Comparison of ENCODE assay signal across 14 cellular contexts in the genomic region with DNA sequence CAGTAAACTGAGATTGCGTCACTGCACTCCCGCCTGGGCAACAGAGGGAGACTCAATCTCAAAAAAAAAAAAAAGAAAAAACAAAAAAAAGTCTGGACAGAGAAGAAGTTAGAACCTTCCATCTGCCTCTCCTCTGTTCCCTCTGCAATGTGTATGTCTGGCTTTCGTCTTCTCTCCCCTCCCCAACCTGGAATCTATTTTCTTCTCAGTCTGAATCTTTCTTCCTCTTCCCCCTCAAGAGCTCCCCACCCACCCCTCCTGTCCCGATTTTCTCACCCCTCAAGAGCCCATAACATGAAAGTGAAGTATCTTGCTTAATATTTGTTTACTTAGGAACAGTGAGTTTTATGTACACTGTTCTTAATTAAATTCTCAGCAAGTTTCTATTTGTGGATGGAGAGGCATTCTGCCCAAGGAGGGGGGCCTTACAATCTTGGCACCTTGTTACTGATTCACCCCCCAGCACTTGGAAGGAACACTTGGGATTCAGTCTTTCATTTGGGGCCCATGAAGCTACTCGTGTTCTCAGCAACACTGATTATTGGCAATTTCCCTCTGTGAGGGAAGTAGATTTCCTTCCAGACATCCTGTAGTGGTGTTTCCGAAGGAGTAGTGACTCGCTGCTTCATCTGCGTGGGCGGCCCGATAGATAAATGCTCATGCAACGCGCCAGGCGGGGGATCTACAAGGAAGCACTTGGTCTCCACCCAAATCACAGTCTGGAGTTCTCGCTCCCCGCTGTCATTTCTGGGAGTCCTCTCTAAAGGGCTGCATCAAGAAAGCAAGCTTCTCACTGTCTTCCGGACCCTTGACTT.
DNase-seq lines count a peak whose midpoint lies in the region; ATAC-seq and TF ChIP-seq lines count a peak whose summit lies in the region.
"Had no signal": no experiment of that assay in that cellular context is flagged by ENCODE, and none has a peak within 500 bp of the region (broad histone marks: within the 10 kb centered on the region; RNA-seq: fewer than 3 reads in every experiment).

No MANE protein-coding gene starts in this region.

- intact Hi-C loops in activated CD8-positive, alpha-beta T cell treated with anti-CD3 and anti-CD28 coated beads for 36 hours (cut with micrococcal nuclease), result no loop called here
- intact Hi-C loops in dorsolateral prefrontal cortex (cut with DNase I), result no loop called here
- intact Hi-C loops in upper lobe of right lung (cut with DNase I), result no loop called here

- no peaks in the 10 kb centered on the region for H3K4me1 Mint-ChIP-seq in activated CD8-positive, alpha-beta T cell treated with anti-CD3 and anti-CD28 coated beads for 36 hours (ENCODE audit: low read depth)
- H3K4me1 Mint-ChIP-seq in activated CD8-positive, alpha-beta T cell treated with anti-CD3 and anti-CD28 coated beads, Interleukin-2, amount 10 ng/mL, durations not matched to agents 7 days and 5 days (ENCODE audit: low read depth), result no peaks in the 10 kb centered on the region
- H3K4me1 Mint-ChIP-seq: activated naive CD8-positive, alpha-beta T cell treated with anti-CD3 and anti-CD28 coated beads, Interleukin-2, amount 50 U/mL, for 24 hours; neural crest cell had no signal

- ATAC-seq in activated CD8-positive, alpha-beta T cell treated with anti-CD3 and anti-CD28 coated beads for 36 hours, result no peak
- no peak for ATAC-seq in activated CD8-positive, alpha-beta T cell treated with anti-CD3 and anti-CD28 coated beads, Interleukin-2, amount 10 ng/mL, durations not matched to agents 7 days and 5 days
- ATAC-seq in lung (ENCODE audit: insufficient read depth, low FRiP score) (peak; percentile 39), upper lobe of right lung (peak; percentile 76)
- ATAC-seq: activated naive CD8-positive, alpha-beta T cell treated with anti-CD3 and anti-CD28 coated beads, Interleukin-2, amount 50 U/mL, for 24 hours had no signal

- peak; percentile 26 for DNase-seq in activated CD8-positive, alpha-beta T cell treated with anti-CD3 and anti-CD28 coated beads for 36 hours
- DNase-seq in activated CD8-positive, alpha-beta T cell treated with anti-CD3 and anti-CD28 coated beads, Interleukin-2, amount 10 ng/mL, durations not matched to agents 7 days and 5 days, result no peak
- DNase-seq in dorsolateral prefrontal cortex (peak; percentile 9 to 82 (median 62)), lung (ENCODE audit: low spot score) (peak; percentile 54), upper lobe of right lung (peak; percentile 80), HPDE6-E6E7 (ENCODE audit: extremely low spot score) (no peak), NCI-H1930 (lab: John Stamatoyannopoulos, UW) (no peak), NCI-H187 treated with DMSO at 0.1 percent for 48 hours (lab: John Stamatoyannopoulos, UW) (no peak)
- DNase-seq: activated naive CD8-positive, alpha-beta T cell treated with anti-CD3 and anti-CD28 coated beads, Interleukin-2, amount 50 U/mL, for 24 hours; activated T-cell treated with anti-CD3 and anti-CD28 coated beads for 4 hours; NCI-H2171 had no signal

- H3K27ac Mint-ChIP-seq in activated CD8-positive, alpha-beta T cell treated with anti-CD3 and anti-CD28 coated beads for 36 hours, result no peak overlapping the region
- no peak overlapping the region for H3K27ac Mint-ChIP-seq in activated CD8-positive, alpha-beta T cell treated with anti-CD3 and anti-CD28 coated beads, Interleukin-2, amount 10 ng/mL, durations not matched to agents 7 days and 5 days
- H3K27ac Mint-ChIP-seq: activated naive CD8-positive, alpha-beta T cell treated with anti-CD3 and anti-CD28 coated beads, Interleukin-2, amount 50 U/mL, for 24 hours had no signal

- H3K9me3 Mint-ChIP-seq in activated CD8-positive, alpha-beta T cell treated with anti-CD3 and anti-CD28 coated beads for 36 hours, result no peaks in the 10 kb centered on the region
- H3K9me3 Mint-ChIP-seq in activated CD8-positive, alpha-beta T cell treated with anti-CD3 and anti-CD28 coated beads, Interleukin-2, amount 10 ng/mL, durations not matched to agents 7 days and 5 days (ENCODE audit: insufficient read depth), result no peaks in the 10 kb centered on the region
- H3K9me3 Mint-ChIP-seq: neural crest cell had no signal

- TF ChIP-seq CTCF in activated CD8-positive, alpha-beta T cell treated with anti-CD3 and anti-CD28 coated beads for 36 hours (IDR thresholded peaks at IDR 0.05), result no peak
- TF ChIP-seq CTCF in dorsolateral prefrontal cortex (IDR thresholded peaks at IDR 0.05 in 54 of 56, conservative IDR thresholded peaks at IDR 0.05 in 2 of 56; ENCODE audit: low read depth in 1 of 56, partially characterized antibody in 56 of 56) (no peak), lung (IDR thresholded peaks at IDR 0.05; ENCODE audit: control extremely low read depth, extremely low read depth) (no peak), upper lobe of right lung (IDR thresholded peaks at IDR 0.05) (no peak)

- H3K4me1 ChIP-seq in lung (ENCODE audit: control insufficient read depth in 2 of 2, insufficient read depth in 2 of 2, low read length in 2 of 2), result peaks cover 0 to 2% of the 10 kb centered on the region in 2 donors
- H3K4me1 ChIP-seq in upper lobe of right lung, result no peaks in the 10 kb centered on the region
- H3K4me1 ChIP-seq: tibial nerve had no signal

- POLR2A ChIA-PET in activated CD8-positive, alpha-beta T cell treated with anti-CD3 and anti-CD28 coated beads for 36 hours (lab: Charles Lee), result no interaction called here
- POLR2A ChIA-PET in activated CD8-positive, alpha-beta T cell treated with anti-CD3 and anti-CD28 coated beads, Interleukin-2, amount 10 ng/mL, durations not matched to agents 7 days and 5 days (lab: Charles Lee), result no interaction called here

- no peak overlapping the region for H3K4me3 Mint-ChIP-seq in activated CD8-positive, alpha-beta T cell treated with anti-CD3 and anti-CD28 coated beads for 36 hours
- H3K4me3 Mint-ChIP-seq in activated CD8-positive, alpha-beta T cell treated with anti-CD3 and anti-CD28 coated beads, Interleukin-2, amount 10 ng/mL, durations not matched to agents 7 days and 5 days, result no peak overlapping the region
- H3K4me3 Mint-ChIP-seq: activated naive CD8-positive, alpha-beta T cell treated with anti-CD3 and anti-CD28 coated beads, Interleukin-2, amount 50 U/mL, for 24 hours; neural crest cell had no signal

- H3K27me3 Mint-ChIP-seq in activated CD8-positive, alpha-beta T cell treated with anti-CD3 and anti-CD28 coated beads for 36 hours, result peaks cover 8% of the 10 kb centered on the region
- peaks cover 7% of the 10 kb centered on the region for H3K27me3 Mint-ChIP-seq in activated CD8-positive, alpha-beta T cell treated with anti-CD3 and anti-CD28 coated beads, Interleukin-2, amount 10 ng/mL, durations not matched to agents 7 days and 5 days (ENCODE audit: low read depth)

- H3K4me3 ChIP-seq in dorsolateral prefrontal cortex, result no peak overlapping the region
- H3K4me3 ChIP-seq in lung, result no peak overlapping the region
- no peak overlapping the region for H3K4me3 ChIP-seq in upper lobe of right lung
- H3K4me3 ChIP-seq: tibial nerve had no signal

- H3K9me3 ChIP-seq in lung (ENCODE audit: control insufficient read depth in 2 of 2, insufficient read depth in 1 of 2, low read length in 1 of 2), result no peaks in the 10 kb centered on the region
- no peaks in the 10 kb centered on the region for H3K9me3 ChIP-seq in upper lobe of right lung

- no peaks in the 10 kb centered on the region for H3K36me3 ChIP-seq in lung (ENCODE audit: control insufficient read depth in 2 of 2, insufficient read depth in 2 of 2, low read length in 2 of 2)
- H3K36me3 ChIP-seq in upper lobe of right lung, result no peaks in the 10 kb centered on the region
- H3K36me3 ChIP-seq: tibial nerve had no signal

- WGBS in lung, 2 donors, result 29 to 45% methylated on average over 16 of the region's 16 CpGs

- CTCF ChIA-PET in activated CD8-positive, alpha-beta T cell treated with anti-CD3 and anti-CD28 coated beads for 36 hours (lab: Charles Lee), result interaction anchor here (1.3 to 1.6 kb wide), 3 partner anchors 8 to 1690 kb away, joined by 3 to 4 read pairs (median 4); no protein-coding TSS in a partner anchor
- CTCF ChIA-PET in activated CD8-positive, alpha-beta T cell treated with anti-CD3 and anti-CD28 coated beads, Interleukin-2, amount 10 ng/mL, durations not matched to agents 7 days and 5 days (lab: Charles Lee), result no interaction called here

- H3K36me3 Mint-ChIP-seq in activated CD8-positive, alpha-beta T cell treated with anti-CD3 and anti-CD28 coated beads for 36 hours (ENCODE audit: low read depth), result no peaks in the 10 kb centered on the region
- no peaks in the 10 kb centered on the region for H3K36me3 Mint-ChIP-seq in activated CD8-positive, alpha-beta T cell treated with anti-CD3 and anti-CD28 coated beads, Interleukin-2, amount 10 ng/mL, durations not matched to agents 7 days and 5 days (ENCODE audit: low read depth)

- H3K27me3 ChIP-seq in dorsolateral prefrontal cortex (peaks cover 0 to 23% (median 0%) of the 10 kb centered on the region in 45 donors), lung (ENCODE audit: control insufficient read depth, insufficient read depth) (no peaks in the 10 kb centered on the region), upper lobe of right lung (peaks cover 6% of the 10 kb centered on the region)
- H3K27me3 ChIP-seq: tibial nerve had no signal

- H3K27ac ChIP-seq in dorsolateral prefrontal cortex, result no peak overlapping the region
- H3K27ac ChIP-seq in lung (ENCODE audit: low read depth in 1 of 2, low read length in 1 of 2), result peak overlapping the region in 1 of 2 donors; percentile 8
- peak overlapping the region; percentile 56 for H3K27ac ChIP-seq in upper lobe of right lung
- H3K27ac ChIP-seq: VCaP had no signal

Comparison
In these comparisons a context has a peak if more than half of its experiments do, and no peak if none do; other contexts are left out.
1. DNase-seq: peak in activated CD8-positive, alpha-beta T cell treated with anti-CD3 and anti-CD28 coated beads for 36 hours (single experiment), dorsolateral prefrontal cortex (10 of 10), lung (single experiment) and upper lobe of right lung (single experiment); none in activated CD8-positive, alpha-beta T cell treated with anti-CD3 and anti-CD28 coated beads, Interleukin-2, amount 10 ng/mL, durations not matched to agents 7 days and 5 days (single experiment), HPDE6-E6E7 (single experiment), NCI-H1930 (0 of 2) and NCI-H187 treated with DMSO at 0.1 percent for 48 hours (single experiment).
2. ATAC-seq: peak in lung (single experiment) and upper lobe of right lung (single experiment); none in activated CD8-positive, alpha-beta T cell treated with anti-CD3 and anti-CD28 coated beads for 36 hours (single experiment) and activated CD8-positive, alpha-beta T cell treated with anti-CD3 and anti-CD28 coated beads, Interleukin-2, amount 10 ng/mL, durations not matched to agents 7 days and 5 days (single experiment).